Comparison of ENCODE assay signal across 8 cellular contexts in the genomic region with DNA sequence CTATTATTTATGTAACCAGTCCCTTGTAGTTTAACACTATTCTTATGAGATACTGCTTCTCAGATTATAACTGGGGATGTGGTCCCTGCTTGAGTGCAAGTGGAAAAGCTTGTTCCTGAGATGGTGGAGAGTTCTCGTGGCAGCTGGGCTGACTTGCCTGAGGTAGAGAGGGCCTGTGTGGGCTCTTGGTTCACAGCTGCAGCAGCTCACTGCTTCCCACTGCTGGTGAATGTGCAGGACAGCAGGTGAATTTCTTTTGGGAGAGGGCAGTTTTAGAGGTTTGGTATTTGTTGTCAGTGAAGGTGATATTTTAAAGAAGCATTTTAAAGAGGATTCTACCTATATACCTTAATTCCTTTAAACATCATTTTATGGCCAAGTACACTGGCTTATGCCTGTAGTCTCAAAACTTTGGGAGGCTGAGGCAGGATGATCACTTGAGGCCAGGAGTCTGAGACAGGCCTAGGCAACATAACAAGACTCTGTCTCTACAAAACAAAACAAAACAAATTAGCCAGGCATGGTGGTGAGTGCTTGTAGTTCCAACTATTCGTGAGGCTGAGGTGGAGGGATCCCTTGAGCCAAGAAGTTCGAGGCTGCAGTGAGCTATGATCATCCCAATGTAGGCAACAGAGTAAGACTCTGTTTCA.
DNase-seq lines count a peak whose midpoint lies in the region; ATAC-seq, FAIRE-seq and TF ChIP-seq lines count a peak whose summit lies in the region.

No MANE protein-coding gene starts in this region.

- H3K27me3 ChIP-seq in hepatocyte = no peaks in the 10 kb centered on the region
- no peaks in the 10 kb centered on the region for H3K27me3 ChIP-seq in small intestine (ENCODE audit: control insufficient read depth in 2 of 2, insufficient read depth in 2 of 2, low read length in 2 of 2)

- peaks cover 14% of the 10 kb centered on the region for H3K79me2 ChIP-seq in hepatocyte

- H3K27ac ChIP-seq in hepatocyte = no peak overlapping the region
- no peak overlapping the region for H3K27ac ChIP-seq in small intestine (ENCODE audit: low read depth in 1 of 2, low read length in 1 of 2)

- FAIRE-seq in small intestine (lab: Jason Lieb, UNC) = no peak

- no peaks in the 10 kb centered on the region for H3K4me1 ChIP-seq in hepatocyte (ENCODE audit: insufficient read depth)
- no peaks in the 10 kb centered on the region for H3K4me1 ChIP-seq in small intestine (ENCODE audit: control insufficient read depth in 2 of 2, insufficient read depth in 1 of 2, low read depth in 1 of 2, low read length in 1 of 2)

- no peak overlapping the region for H2AFZ ChIP-seq in hepatocyte

- TF ChIP-seq CTCF in hepatocyte (IDR thresholded peaks at IDR 0.05; ENCODE audit: poor library complexity) = peak; percentile 93

- ATAC-seq in HG02798 (IDR thresholded peaks at IDR 0.05; ENCODE audit: poor library complexity, unreplicated experiment) = peak; percentile 94

- H3K4me3 ChIP-seq in hepatocyte (no peak overlapping the region), small intestine (ENCODE audit: low read depth in 1 of 2, low read length in 2 of 2) (no peak overlapping the region)

- H3K36me3 ChIP-seq in hepatocyte (replicated peaks; ENCODE audit: insufficient read depth, low read depth) = no peaks in the 10 kb centered on the region
- H3K36me3 ChIP-seq in small intestine (ENCODE audit: control insufficient read depth in 2 of 2, insufficient read depth in 2 of 2, low read length in 2 of 2) = peaks cover 0 to 1% of the 10 kb centered on the region in 2 donors

- no peak overlapping the region for H3K4me2 ChIP-seq in hepatocyte

- H3K9me3 ChIP-seq in hepatocyte (ENCODE audit: low read depth) (no peaks in the 10 kb centered on the region), small intestine (ENCODE audit: control insufficient read depth, low read depth) (no peaks in the 10 kb centered on the region)

- H4K20me1 ChIP-seq in hepatocyte (ENCODE audit: insufficient read depth, poor library complexity, severe bottlenecking) = no peaks in the 10 kb centered on the region

- DNase-seq in NCI-H187 (lab: John Stamatoyannopoulos, UW) (peak; percentile 29 to 55), NCI-H187 treated with DMSO at 0.1 percent for 48 hours (lab: John Stamatoyannopoulos, UW) (no peak), NCI-H128 (lab: John Stamatoyannopoulos, UW; ENCODE audit: unreplicated experiment) (peak; percentile 38), T-helper 1 cell (peak; percentile 8 to 66 (median 29)), anterior cingulate cortex (lab: John Stamatoyannopoulos, UW) (peak in 46 of 58 donors; percentile 2 to 69 (median 37)), hepatocyte (ENCODE audit: low spot score) (peak; percentile 85), small intestine (peak; percentile 74)

- 45% methylated on average over 3 of the region's 3 CpGs for WGBS in hepatocyte (ENCODE audit: low lambda C conversion rate, missing lambda C conversion rate)
- WGBS in small intestine, 3 donors = 27 to 36% (median 29%) methylated on average over 3 of the region's 3 CpGs

- H3K9me2 ChIP-seq in hepatocyte (replicated peaks; ENCODE audit: insufficient read depth) = no peaks in the 10 kb centered on the region
